ENCODE assay signal across 2 cellular contexts in the genomic region with DNA sequence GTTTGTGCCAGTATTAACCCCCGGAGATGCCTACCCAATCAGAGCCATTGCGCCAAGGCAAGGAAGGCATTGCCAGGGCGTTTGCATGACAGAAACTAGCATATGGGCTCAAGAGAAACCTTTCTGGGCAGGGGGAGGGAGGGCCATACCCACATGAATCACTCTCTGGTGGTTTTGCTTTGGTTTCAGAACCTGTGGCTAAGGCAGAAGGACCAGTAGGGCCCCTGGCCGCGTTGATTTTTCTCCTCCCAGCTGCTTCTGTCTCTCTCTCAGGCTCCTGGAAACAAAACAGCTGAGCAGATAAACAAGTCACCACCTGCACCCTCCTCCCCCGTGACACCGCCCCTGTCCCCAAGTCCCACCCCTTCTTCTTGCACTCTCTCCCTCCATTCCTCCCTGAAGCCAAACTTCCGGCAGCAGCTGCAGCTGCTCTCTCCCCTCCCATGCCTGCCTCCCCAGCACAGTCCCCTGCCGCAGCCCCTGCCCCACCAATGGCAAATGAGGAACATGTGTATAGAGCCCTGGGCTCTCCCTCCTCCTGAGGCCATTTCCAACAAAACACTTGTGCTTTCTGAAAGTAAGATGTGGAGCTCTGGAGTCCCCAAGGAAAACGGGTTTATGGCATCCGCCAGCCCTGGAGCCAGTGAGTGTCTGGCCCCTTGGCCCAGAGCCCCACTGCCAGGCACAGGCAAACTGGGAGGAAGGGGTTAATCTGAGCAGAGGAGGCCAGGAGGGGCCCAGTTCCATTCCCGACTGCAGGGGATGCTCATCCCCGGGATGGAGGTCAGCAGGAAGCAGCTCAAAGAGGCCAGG.
A peak's percentile ranks its signal among the peaks of the same experiment; 100 is the strongest.
TF ChIP-seq lines count a peak whose summit lies in the region.

No MANE protein-coding gene starts in this region.

TF ChIP-seq in HepG2, 621 proteins besides CTCF, POLR2A, EP300 and RAD21:
- no peak for TF ChIP-seq MEIS2 (CRISPR knock-in tag; IDR thresholded peaks at IDR 0.05)
- no peak for TF ChIP-seq TCF7 (IDR thresholded peaks at IDR 0.05; ENCODE audit: low read depth)
- TF ChIP-seq NCOA5 (CRISPR knock-in tag; IDR thresholded peaks at IDR 0.05), result no peak
- no peak for TF ChIP-seq CBX5 (CRISPR knock-in tag; IDR thresholded peaks at IDR 0.05; ENCODE audit: borderline replicate concordance)
- no peak for TF ChIP-seq TFAP4 (IDR thresholded peaks at IDR 0.05; ENCODE audit: borderline replicate concordance, low read depth)
- no peak for TF ChIP-seq ZNF468 (CRISPR knock-in tag; IDR thresholded peaks at IDR 0.05)
- TF ChIP-seq FOXA3 (CRISPR knock-in tag; IDR thresholded peaks at IDR 0.05), result no peak
- TF ChIP-seq ZSCAN21 (CRISPR knock-in tag; IDR thresholded peaks at IDR 0.05; ENCODE audit: borderline replicate concordance), result no peak
- no peak for TF ChIP-seq MED8 (CRISPR knock-in tag; IDR thresholded peaks at IDR 0.05; ENCODE audit: insufficient replicate concordance)
- TF ChIP-seq ZBTB20 (CRISPR knock-in tag; IDR thresholded peaks at IDR 0.05; ENCODE audit: borderline replicate concordance, low read depth), result no peak
- no peak for TF ChIP-seq NR2F2 (IDR thresholded peaks at IDR 0.05; ENCODE audit: borderline replicate concordance, low read depth)
- TF ChIP-seq ZNF230 (CRISPR knock-in tag; IDR thresholded peaks at IDR 0.05), result no peak

TF ChIP-seq in WTC11, 78 proteins besides CTCF, POLR2A, EP300 and RAD21:
- TF ChIP-seq FOXK1 (CRISPR knock-in tag; IDR thresholded peaks at IDR 0.05) (peak; percentile 97), ZNF425 (CRISPR knock-in tag; conservative IDR thresholded peaks at IDR 0.05) (no peak), ZNF416 (CRISPR knock-in tag; IDR thresholded peaks at IDR 0.05) (no peak), SP1 (CRISPR knock-in tag; conservative IDR thresholded peaks at IDR 0.05) (0 out of 2 replicates have a peak, but pooled peaks have one; percentile 41), FOXP4 (CRISPR knock-in tag; IDR thresholded peaks at IDR 0.05) (no peak), NR2C2 (CRISPR knock-in tag; IDR thresholded peaks at IDR 0.05) (no peak), FOXP1 (CRISPR knock-in tag; IDR thresholded peaks at IDR 0.05; ENCODE audit: borderline replicate concordance) (0 out of 2 replicates have a peak, but pooled peaks have one; percentile 56), PRDM15 (CRISPR knock-in tag; IDR thresholded peaks at IDR 0.05) (peak; percentile 80)
- TF ChIP-seq, protein P1, sequence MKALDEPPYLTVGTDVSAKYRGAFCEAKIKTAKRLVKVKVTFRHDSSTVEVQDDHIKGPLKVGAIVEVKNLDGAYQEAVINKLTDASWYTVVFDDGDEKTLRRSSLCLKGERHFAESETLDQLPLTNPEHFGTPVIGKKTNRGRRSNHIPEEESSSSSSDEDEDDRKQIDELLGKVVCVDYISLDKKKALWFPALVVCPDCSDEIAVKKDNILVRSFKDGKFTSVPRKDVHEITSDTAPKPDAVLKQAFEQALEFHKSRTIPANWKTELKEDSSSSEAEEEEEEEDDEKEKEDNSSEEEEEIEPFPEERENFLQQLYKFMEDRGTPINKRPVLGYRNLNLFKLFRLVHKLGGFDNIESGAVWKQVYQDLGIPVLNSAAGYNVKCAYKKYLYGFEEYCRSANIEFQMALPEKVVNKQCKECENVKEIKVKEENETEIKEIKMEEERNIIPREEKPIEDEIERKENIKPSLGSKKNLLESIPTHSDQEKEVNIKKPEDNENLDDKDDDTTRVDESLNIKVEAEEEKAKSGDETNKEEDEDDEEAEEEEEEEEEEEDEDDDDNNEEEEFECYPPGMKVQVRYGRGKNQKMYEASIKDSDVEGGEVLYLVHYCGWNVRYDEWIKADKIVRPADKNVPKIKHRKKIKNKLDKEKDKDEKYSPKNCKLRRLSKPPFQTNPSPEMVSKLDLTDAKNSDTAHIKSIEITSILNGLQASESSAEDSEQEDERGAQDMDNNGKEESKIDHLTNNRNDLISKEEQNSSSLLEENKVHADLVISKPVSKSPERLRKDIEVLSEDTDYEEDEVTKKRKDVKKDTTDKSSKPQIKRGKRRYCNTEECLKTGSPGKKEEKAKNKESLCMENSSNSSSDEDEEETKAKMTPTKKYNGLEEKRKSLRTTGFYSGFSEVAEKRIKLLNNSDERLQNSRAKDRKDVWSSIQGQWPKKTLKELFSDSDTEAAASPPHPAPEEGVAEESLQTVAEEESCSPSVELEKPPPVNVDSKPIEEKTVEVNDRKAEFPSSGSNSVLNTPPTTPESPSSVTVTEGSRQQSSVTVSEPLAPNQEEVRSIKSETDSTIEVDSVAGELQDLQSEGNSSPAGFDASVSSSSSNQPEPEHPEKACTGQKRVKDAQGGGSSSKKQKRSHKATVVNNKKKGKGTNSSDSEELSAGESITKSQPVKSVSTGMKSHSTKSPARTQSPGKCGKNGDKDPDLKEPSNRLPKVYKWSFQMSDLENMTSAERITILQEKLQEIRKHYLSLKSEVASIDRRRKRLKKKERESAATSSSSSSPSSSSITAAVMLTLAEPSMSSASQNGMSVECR (CRISPR knock-in tag; IDR thresholded peaks at IDR 0.05; ENCODE audit: borderline replicate concordance), result 0 out of 2 replicates have a peak, but pooled peaks have one; percentile 37
- TF ChIP-seq, protein P2, sequence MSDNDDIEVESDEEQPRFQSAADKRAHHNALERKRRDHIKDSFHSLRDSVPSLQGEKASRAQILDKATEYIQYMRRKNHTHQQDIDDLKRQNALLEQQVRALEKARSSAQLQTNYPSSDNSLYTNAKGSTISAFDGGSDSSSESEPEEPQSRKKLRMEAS (CRISPR knock-in tag; IDR thresholded peaks at IDR 0.05), result peak; percentile 40; the same call in 1 of the 2 replicates
